Comparison of ENCODE assay signal across 8 cellular contexts in genomic region chr14:67241416-67242362, GRCh38. TPM values are rescaled to one million over a fixed set of nuclear protein-coding genes. Genes with fewer than 3 reads are reported as not detected.
A peak's percentile ranks its signal among the peaks of the same experiment; 100 is the strongest.
DNase-seq lines count a peak whose midpoint lies in the region; ATAC-seq, FAIRE-seq and TF ChIP-seq lines count a peak whose summit lies in the region.

Gene PALS1 (plus strand): TSS chr14:67241435. CDS start chr14:67279171, 37,736 bp downstream.

- H3K9me3 Mint-ChIP-seq in chondrocyte (ENCODE audit: low read depth): no peaks in the 10 kb centered on the region

- H3K4me3 Mint-ChIP-seq in chondrocyte (ENCODE audit: unreplicated experiment): peak within 1 kb of the TSS; percentile 83

- H3K27me3 ChIP-seq in spleen (replicated peaks in 1 of 7): no peaks in the 10 kb centered on the region

- H3K36me3 Mint-ChIP-seq in chondrocyte (ENCODE audit: low read depth): no peaks in the 10 kb centered on the region

- no peak for TF ChIP-seq CTCF in chondrocyte (IDR thresholded peaks at IDR 0.05)
- no peak for TF ChIP-seq CTCF in kidney (IDR thresholded peaks at IDR 0.05; ENCODE audit: borderline replicate concordance, extremely low read depth, insufficient read depth)
- TF ChIP-seq CTCF in spleen (IDR thresholded peaks at IDR 0.05 in 8 of 11, conservative IDR thresholded peaks at IDR 0.05 in 3 of 11): peak in 1 of 11 experiments; percentile 3

- 0 to 1% (median 0%) methylated on average over 27 to 67 of the region's 67 CpGs for WGBS in spleen, 5 donors

- H3K27me3 Mint-ChIP-seq in chondrocyte (ENCODE audit: low read depth): no peaks in the 10 kb centered on the region

- peak; percentile 83 for DNase-seq in Daoy (ENCODE audit: low read depth)
- DNase-seq in SHP77 treated with DMSO at 0.1 percent for 48 hours (lab: John Stamatoyannopoulos, UW): peak; percentile 61
- no peak for DNase-seq in chondrocyte (ENCODE audit: low spot score)
- no peak for DNase-seq in kidney
- no peak for DNase-seq in spleen
- no peak for DNase-seq in NCI-H1048 (lab: John Stamatoyannopoulos, UW)

- intact Hi-C loops in kidney (cut with DNase I): no loop called here
- intact Hi-C loops in spleen (cut with DNase I; ENCODE audit: low total_unique reads): no loop called here

- H3K36me3 ChIP-seq in kidney (ENCODE audit: control insufficient read depth in 1 of 2, insufficient read depth in 2 of 2, low read length in 2 of 2) (no peaks in the 10 kb centered on the region), spleen (no peaks in the 10 kb centered on the region)

- FAIRE-seq in kidney (lab: Jason Lieb, UNC): no peak

- peak within 1 kb of the TSS; percentile 98 for H3K27ac Mint-ChIP-seq in chondrocyte (ENCODE audit: unreplicated experiment)

- peaks cover 25% of the 10 kb centered on the region for H3K4me1 Mint-ChIP-seq in chondrocyte (ENCODE audit: low read depth)

- no peaks in the 10 kb centered on the region for H3K9me3 ChIP-seq in kidney (ENCODE audit: control insufficient read depth in 1 of 2, low read length in 2 of 2)
- H3K9me3 ChIP-seq in spleen: no peaks in the 10 kb centered on the region

- H3K4me1 ChIP-seq in kidney (ENCODE audit: control insufficient read depth in 1 of 2, insufficient read depth in 1 of 2, low read depth in 1 of 2, low read length in 2 of 2) (peaks cover 5 to 7% of the 10 kb centered on the region in 2 donors), spleen (peaks cover 0 to 47% (median 27%) of the 10 kb centered on the region in 6 donors)

- H3K4me3 ChIP-seq in kidney (ENCODE audit: low read length in 2 of 2) (peak within 1 kb of the TSS; percentile 74 to 90), spleen (peak within 1 kb of the TSS; percentile 62 to 94 (median 86))

- H3K27ac ChIP-seq in kidney (ENCODE audit: low read depth in 2 of 2, low read length in 2 of 2) (peak within 1 kb of the TSS; percentile 92 to 96), spleen (peak within 1 kb of the TSS; percentile 88 to 96 (median 95))

- TF ChIP-seq POLR2A in spleen (IDR thresholded peaks at IDR 0.05): peak in 1 of 3 donors; percentile 35

- peak within 1 kb of the TSS; percentile 41 to 98 for H3K9ac ChIP-seq in kidney (ENCODE audit: low read length in 2 of 2)

- ATAC-seq in GM19455 (IDR thresholded peaks at IDR 0.05; ENCODE audit: unreplicated experiment) (peak; percentile 47), HG03520 (IDR thresholded peaks at IDR 0.05; ENCODE audit: unreplicated experiment) (peak; percentile 31)

RNA-seq across cellular contexts. Expression of gene PALS1, which starts in this region (rescaled TPM):
- 24.6 and 30.9 TPM in 2 replicates for total RNA-seq in Daoy (2014; rRNA removed; shearing (Covaris generic))
- total RNA-seq in chondrocyte (12.5 to 14.5 TPM (median 14.3 TPM) in 3 replicates), kidney (33.3 TPM), spleen (10 to 100 TPM; 13.0 to 26.8 (median 21.2) TPM)
- polyA plus RNA-seq in kidney (ENCODE audit: insufficient read depth, low read depth, low replicate concordance) (20.6 TPM), spleen (1 to 10 TPM; 2.0 to 4.6 (median 2.3) TPM)

Comparison
In these comparisons a context has a peak if more than half of its experiments do, and no peak if none do; other contexts are left out.
1. DNase-seq: peak in Daoy (single experiment) and SHP77 treated with DMSO at 0.1 percent for 48 hours (single experiment); none in chondrocyte (single experiment), kidney (single experiment), spleen (single experiment) and NCI-H1048 (single experiment).